ENCODE assay signal across 9 cellular contexts in genomic region chr12:4320287-4320858, GRCh38. TPM values are rescaled to one million over a fixed set of nuclear protein-coding genes. Genes with fewer than 3 reads are reported as not detected.
DNase-seq lines count a peak whose midpoint lies in the region; ATAC-seq, FAIRE-seq and TF ChIP-seq lines count a peak whose summit lies in the region.
"Had no signal": no experiment of that assay in that cellular context is flagged by ENCODE, and none has a peak within 500 bp of the region (broad histone marks: within the 10 kb centered on the region; RNA-seq: fewer than 3 reads in every experiment).

No MANE protein-coding gene starts in this region.

- H3K27ac Mint-ChIP-seq in activated CD4-positive, alpha-beta T cell treated with anti-CD3 and anti-CD28 coated beads for 36 hours: peak overlapping the region; percentile 79
- H3K27ac Mint-ChIP-seq in T-helper 17 cell: peak overlapping the region; percentile 96

- H3K27me3 ChIP-seq in heart left ventricle: no peaks in the 10 kb centered on the region
- H3K27me3 ChIP-seq in skeletal muscle satellite cell (ENCODE audit: control insufficient read depth, insufficient read depth, low read length): no peaks in the 10 kb centered on the region

- ATAC-seq in activated CD4-positive, alpha-beta T cell treated with anti-CD3 and anti-CD28 coated beads for 36 hours: peak; percentile 33
- ATAC-seq in HG02938 (IDR thresholded peaks at IDR 0.05; ENCODE audit: unreplicated experiment): peak; percentile 43
- peak; percentile 28 for ATAC-seq in T-helper 17 cell
- peak in 3 of 4 donors; percentile 22 to 52 (median 33) for ATAC-seq in heart left ventricle

- H3K4me3 ChIP-seq in heart left ventricle (peak overlapping the region; percentile 78 to 99 (median 94)), skeletal muscle satellite cell (ENCODE audit: low read length) (peak overlapping the region; percentile 94)

- no peak for TF ChIP-seq CTCF in heart left ventricle (IDR thresholded peaks at IDR 0.05)

- H3K36me3 Mint-ChIP-seq in activated CD4-positive, alpha-beta T cell treated with anti-CD3 and anti-CD28 coated beads for 36 hours (ENCODE audit: low read depth): peaks cover 3% of the 10 kb centered on the region
- no peaks in the 10 kb centered on the region for H3K36me3 Mint-ChIP-seq in T-helper 17 cell (ENCODE audit: low read depth)

- no peak for TF ChIP-seq POLR2A in heart left ventricle (IDR thresholded peaks at IDR 0.05)
- no peak for TF ChIP-seq POLR2A in GM12892 (IDR thresholded peaks at IDR 0.05; ENCODE audit: low read depth, low read length)

- DNase-seq in activated CD4-positive, alpha-beta T cell treated with anti-CD3 and anti-CD28 coated beads for 36 hours: no peak
- no peak for DNase-seq in activated CD4-positive, alpha-beta T cell treated with anti-CD3 and anti-CD28 coated beads for 4 hours
- DNase-seq in T-helper 17 cell (no peak), heart left ventricle (no peak), AML-193 (lab: John Stamatoyannopoulos, UW) (no peak), GM12892 (ENCODE audit: insufficient read length) (no peak)

- H3K27me3 Mint-ChIP-seq in activated CD4-positive, alpha-beta T cell treated with anti-CD3 and anti-CD28 coated beads for 36 hours: no peaks in the 10 kb centered on the region
- no peaks in the 10 kb centered on the region for H3K27me3 Mint-ChIP-seq in T-helper 17 cell

- POLR2A ChIA-PET in activated CD4-positive, alpha-beta T cell treated with anti-CD3 and anti-CD28 coated beads for 36 hours (lab: Charles Lee): no interaction called here

- H3K27ac ChIP-seq in heart left ventricle: peak overlapping the region; percentile 33 to 95 (median 90)

- no peaks in the 10 kb centered on the region for H3K9me3 Mint-ChIP-seq in activated CD4-positive, alpha-beta T cell treated with anti-CD3 and anti-CD28 coated beads for 36 hours (ENCODE audit: low read depth)

- peak overlapping the region; percentile 89 for H3K4me3 Mint-ChIP-seq in activated CD4-positive, alpha-beta T cell treated with anti-CD3 and anti-CD28 coated beads for 36 hours
- peak overlapping the region; percentile 95 for H3K4me3 Mint-ChIP-seq in T-helper 17 cell

- CTCF ChIA-PET in activated CD4-positive, alpha-beta T cell treated with anti-CD3 and anti-CD28 coated beads for 36 hours (lab: Charles Lee): no interaction called here

- H3K36me3 ChIP-seq in heart left ventricle (peaks cover 0 to 1% (median 0%) of the 10 kb centered on the region in 9 donors), skeletal muscle satellite cell (ENCODE audit: insufficient read depth, low read length) (peaks cover 3% of the 10 kb centered on the region)

- H3K4me1 ChIP-seq in heart left ventricle: peaks cover 4 to 36% (median 14%) of the 10 kb centered on the region in 12 donors
- peaks cover 12% of the 10 kb centered on the region for H3K4me1 ChIP-seq in skeletal muscle satellite cell (ENCODE audit: control insufficient read depth, insufficient read depth, low read length)

- H3K4me1 Mint-ChIP-seq in activated CD4-positive, alpha-beta T cell treated with anti-CD3 and anti-CD28 coated beads for 36 hours: peaks cover 33% of the 10 kb centered on the region
- peaks cover 25% of the 10 kb centered on the region for H3K4me1 Mint-ChIP-seq in T-helper 17 cell

- intact Hi-C loops in activated CD4-positive, alpha-beta T cell treated with anti-CD3 and anti-CD28 coated beads for 36 hours (cut with DNase I, micrococcal nuclease): loop anchor here (1.0 to 2.0 kb wide), 3 partner anchors 52 to 447 kb away; partner anchors contain the start of genes PARP11 (in 1 of the 2) and RAD51AP1 (in 1 of the 2)
- intact Hi-C loops in heart left ventricle (cut with DNase I): loop anchor here in 1 of 10 donors (5.0 kb wide), 1 partner anchor 43 kb away; no protein-coding TSS in a partner anchor

- H3K4me2 ChIP-seq in skeletal muscle satellite cell (ENCODE audit: low read length): peak overlapping the region; percentile 81

- WGBS in heart left ventricle, 4 donors: 6 to 8% (median 6%) methylated on average over 16 to 18 of the region's 18 CpGs

- peak overlapping the region; percentile 72 for H3K9ac ChIP-seq in skeletal muscle satellite cell (ENCODE audit: low read depth, low read length)

- no peaks in the 10 kb centered on the region for H3K9me3 ChIP-seq in T-helper 17 cell (ENCODE audit: control insufficient read depth, low read length, poor library complexity, severe bottlenecking)
- H3K9me3 ChIP-seq in heart left ventricle: no peaks in the 10 kb centered on the region
- no peaks in the 10 kb centered on the region for H3K9me3 ChIP-seq in skeletal muscle satellite cell (replicated peaks; ENCODE audit: low read length)

- FAIRE-seq in GM12892 (lab: Jason Lieb, UNC): no peak

RNA-seq across cellular contexts. Expression of gene TIGAR, which starts 0.6 kb away (rescaled TPM):
- total RNA-seq in activated CD4-positive, alpha-beta T cell treated with anti-CD3 and anti-CD28 coated beads for 36 hours: 1 to 10 TPM; 7.1 to 8.4 TPM
- 10 to 100 TPM in 1 of 2 donors, 1 to 10 TPM in 1; 7.8 to 10.7 TPM for total RNA-seq in T-helper 17 cell
- total RNA-seq in heart left ventricle: 10 to 100 TPM in 6 of 9 donors, 1 to 10 TPM in 3; 6.4 to 16.4 (median 14.0) TPM
- polyA plus RNA-seq in heart left ventricle: 10 to 100 TPM in 1 of 2 donors, 1 to 10 TPM in 1; 3.6 to 10.2 TPM
- total RNA-seq in skeletal muscle satellite cell (2012; rRNA removed): 9.6 and 9.8 TPM in 2 replicates
- polyA plus RNA-seq in GM12892 (2012; ENCODE audit: missing spikeins): 20.3 TPM

RNA-seq across cellular contexts. Expression of gene CCND2, which starts 46.8 kb away (rescaled TPM):
- total RNA-seq in activated CD4-positive, alpha-beta T cell treated with anti-CD3 and anti-CD28 coated beads for 36 hours: 100 to 1,000 TPM; 357 to 369 TPM
- total RNA-seq in T-helper 17 cell (100 to 1,000 TPM; 197 to 225 TPM), heart left ventricle (100 to 1,000 TPM; 157 to 620 (median 219) TPM)
- 10 to 100 TPM; 48.0 to 49.4 TPM for polyA plus RNA-seq in heart left ventricle
- 123 and 147 TPM in 2 replicates for total RNA-seq in skeletal muscle satellite cell (2012; rRNA removed)
- polyA plus RNA-seq in GM12892 (2012; ENCODE audit: missing spikeins): 130 TPM

RNA-seq across cellular contexts. Expression of gene FGF23, which starts 59.1 kb away (rescaled TPM):
- not detected for total RNA-seq in activated CD4-positive, alpha-beta T cell treated with anti-CD3 and anti-CD28 coated beads for 36 hours
- total RNA-seq in T-helper 17 cell (not detected), heart left ventricle (under 1 TPM in 2 of 9 donors, not detected in 7; 0.10 to 0.15 TPM)
- polyA plus RNA-seq in heart left ventricle: under 1 TPM in 1 of 2 donors, not detected in 1; 0.04 TPM
- not detected in 2 replicates for total RNA-seq in skeletal muscle satellite cell (2012; rRNA removed)
- not detected for polyA plus RNA-seq in GM12892 (2012; ENCODE audit: missing spikeins)
- total RNA-seq: glomerular endothelial cell had no signal
